ENCODE assay signal across 9 cellular contexts in genomic region chr4:3302164-3302785, GRCh38. TPM values are rescaled to one million over a fixed set of nuclear protein-coding genes. Genes with fewer than 3 reads are reported as not detected.
DNase-seq lines count a peak whose midpoint lies in the region; FAIRE-seq and TF ChIP-seq lines count a peak whose summit lies in the region.
"Had no signal": no experiment of that assay in that cellular context is flagged by ENCODE, and none has a peak within 500 bp of the region (broad histone marks: within the 10 kb centered on the region; RNA-seq: fewer than 3 reads in every experiment).

No MANE protein-coding gene starts in this region.

- H3K27me3 ChIP-seq in adrenal gland (no peaks in the 10 kb centered on the region), colonic mucosa (no peaks in the 10 kb centered on the region)

- peak overlapping the region in 2 of 5 donors; percentile 45 to 68 for H3K27ac ChIP-seq in adrenal gland
- no peak overlapping the region for H3K27ac ChIP-seq in colonic mucosa
- H3K27ac ChIP-seq: SK-N-MC had no signal

- TF ChIP-seq POLR2A in GM12891 (IDR thresholded peaks at IDR 0.05; ENCODE audit: low read depth, low read length): no peak
- no peak for TF ChIP-seq POLR2A in adrenal gland (IDR thresholded peaks at IDR 0.05)

- H3K4me3 ChIP-seq in adrenal gland (no peak overlapping the region), colonic mucosa (no peak overlapping the region)
- H3K4me3 ChIP-seq: SK-N-MC had no signal

- WGBS in adrenal gland, 4 donors: 51 to 67% (median 59%) methylated on average over 5 to 17 of the region's 17 CpGs

- TF ChIP-seq CTCF in adrenal gland (IDR thresholded peaks at IDR 0.05) (no peak), colonic mucosa (IDR thresholded peaks at IDR 0.05) (no peak)

- H3K9me3 ChIP-seq in adrenal gland (replicated peaks in 1 of 3) (no peaks in the 10 kb centered on the region), colonic mucosa (no peaks in the 10 kb centered on the region)

- peak; percentile 77 for FAIRE-seq in GM12891 (lab: Jason Lieb, UNC)

- H3K36me3 ChIP-seq in adrenal gland (replicated peaks in 1 of 2) (no peaks in the 10 kb centered on the region), colonic mucosa (no peaks in the 10 kb centered on the region)

- intact Hi-C loops in adrenal gland (cut with DNase I): no loop called here
- intact Hi-C loops in colonic mucosa (cut with DNase I): no loop called here

- DNase-seq in GM12891 (ENCODE audit: insufficient read length, low spot score) (peak; percentile 53), T-helper 9 cell (peak; percentile 79), adrenal gland (peak in 6 of 7 donors; percentile 40 to 65 (median 58)), T1000 (lab: John Stamatoyannopoulos, UW) (no peak), NCI-H1436 (lab: John Stamatoyannopoulos, UW) (no peak), colonic mucosa (no peak), AG08395 (ENCODE audit: low spot score) (no peak)
- peak; percentile 66 to 69 for DNase-seq in stimulated activated CD4-positive, alpha-beta T cell treated with anti-CD3 and anti-CD28 coated beads, Interleukin-2, amount 100 ng/mL, for 24 hours

- peaks cover 26 to 37% of the 10 kb centered on the region in 2 donors for H3K4me1 ChIP-seq in adrenal gland (replicated peaks in 1 of 2)
- H3K4me1 ChIP-seq in colonic mucosa: peaks cover 6% of the 10 kb centered on the region

- H3K9ac ChIP-seq in colonic mucosa (ENCODE audit: low read depth in 2 of 2, low read length in 2 of 2): no peak overlapping the region

TF ChIP-seq in GM12891, 5 proteins besides CTCF, POLR2A, EP300 and RAD21:
- no peak for TF ChIP-seq POLR2AphosphoS5 (IDR thresholded peaks at IDR 0.05; ENCODE audit: low read depth, low read length)
- no peak for TF ChIP-seq POU2F2 (IDR thresholded peaks at IDR 0.05; ENCODE audit: low read depth, low read length)
- TF ChIP-seq SPI1 (IDR thresholded peaks at IDR 0.05; ENCODE audit: low read depth, low read length): no peak
- TF ChIP-seq TAF1 (IDR thresholded peaks at IDR 0.05; ENCODE audit: low read depth, low read length): no peak
- TF ChIP-seq PAX5 (IDR thresholded peaks at IDR 0.05; ENCODE audit: insufficient read depth, low read length, severe bottlenecking): no peak

RNA-seq across cellular contexts. Expression of gene RGS12, which starts 9.5 kb away (rescaled TPM):
- polyA plus RNA-seq in GM12891 (2012; ENCODE audit: low read depth, missing spikeins): 3.9 TPM
- total RNA-seq in adrenal gland: 10 to 100 TPM; 15.5 to 35.2 (median 21.9) TPM
- polyA plus RNA-seq in adrenal gland: 10 to 100 TPM in 2 of 3 donors, 1 to 10 TPM in 1; 8.2 to 73.9 (median 33.8) TPM
- total RNA-seq in colonic mucosa: 10 to 100 TPM; 18.0 to 25.7 TPM

RNA-seq across cellular contexts. Expression of gene MSANTD1, which starts 53.3 kb away (rescaled TPM):
- 1.1 TPM for polyA plus RNA-seq in GM12891 (2012; ENCODE audit: low read depth, missing spikeins)
- 1 to 10 TPM in 1 of 8 donors, under 1 TPM in 6, not detected in 1; 0.28 to 3.0 (median 0.46) TPM for total RNA-seq in adrenal gland
- 1 to 10 TPM in 1 of 3 donors, under 1 TPM in 2; 0.05 to 1.1 (median 0.24) TPM for polyA plus RNA-seq in adrenal gland
- 1 to 10 TPM in 1 of 2 donors, under 1 TPM in 1; 0.40 to 1.3 TPM for total RNA-seq in colonic mucosa

Comparison
In these comparisons a context has a peak if more than half of its experiments do, and no peak if none do; other contexts are left out.
1. DNase-seq: peak in GM12891 (single experiment), T-helper 9 cell (single experiment), adrenal gland (6 of 7) and stimulated activated CD4-positive, alpha-beta T cell treated with anti-CD3 and anti-CD28 coated beads, Interleukin-2, amount 100 ng/mL, for 24 hours (2 of 2); none in T1000 (single experiment), NCI-H1436 (single experiment), colonic mucosa (single experiment) and AG08395 (single experiment).